In genomic region chr13:97499181-97499580, GRCh38 we compare ENCODE assay signal across 16 cellular contexts.
"Had no signal": no experiment of that assay in that cellular context is flagged by ENCODE, and none has a peak within 500 bp of the region (broad histone marks: within the 10 kb centered on the region; RNA-seq: fewer than 3 reads in every experiment).

No MANE protein-coding gene starts in this region.

- H3K27ac ChIP-seq: stomach, thoracic aorta, upper lobe of left lung had no signal

- H3K4me1 ChIP-seq: upper lobe of left lung had no signal

- H3K36me3 ChIP-seq: stomach, thoracic aorta, upper lobe of left lung had no signal

- H3K4me1 Mint-ChIP-seq: naive B cell, neural crest cell had no signal

- DNase-seq: activated CD4-positive, alpha-beta T cell treated with anti-CD3 and anti-CD28 coated beads, Interleukin-2, amount 50 U/mL, for 4 hours; activated gamma-delta T cell; effector CD8-positive, alpha-beta T cell; left cardiac atrium; mesenchymal stem cell; mucosa of descending colon; naive B cell; stimulated activated CD4-positive, alpha-beta T cell treated with anti-CD3 and anti-CD28 coated beads, Interleukin-15, amount 100 ng/mL, for 24 hours; stimulated activated CD4-positive, alpha-beta T cell treated with anti-CD3 and anti-CD28 coated beads, Interleukin-2, amount 100 ng/mL, for 48 hours; stomach; T-helper 2 cell; upper lobe of left lung had no signal

- H3K27me3 ChIP-seq: stomach, upper lobe of left lung had no signal

- H3K27me3 Mint-ChIP-seq: progenitor cell of endocrine pancreas had no signal

- H3K4me3 ChIP-seq: mucosa of descending colon, stomach, thoracic aorta, upper lobe of left lung had no signal

- H3K27ac Mint-ChIP-seq: activated naive CD4-positive, alpha-beta T cell treated with anti-CD3 and anti-CD28 coated beads, Interleukin-2, amount 50 U/mL, for 72 hours; naive B cell; progenitor cell of endocrine pancreas had no signal

- H3K36me3 Mint-ChIP-seq: activated naive CD4-positive, alpha-beta T cell treated with anti-CD3 and anti-CD28 coated beads, Interleukin-2, amount 50 U/mL, for 72 hours; naive B cell had no signal

- H3K4me3 Mint-ChIP-seq: naive B cell, neural crest cell had no signal

- H3K9me3 Mint-ChIP-seq: activated naive CD4-positive, alpha-beta T cell treated with anti-CD3 and anti-CD28 coated beads, Interleukin-2, amount 50 U/mL, for 72 hours; neural crest cell had no signal

- H3K9me3 ChIP-seq: mucosa of descending colon, stomach, thoracic aorta, upper lobe of left lung had no signal
